ENCODE assay signal across 8 cellular contexts in genomic region chr17:61551255-61551742, GRCh38. TPM values are rescaled to one million over a fixed set of nuclear protein-coding genes. Genes with fewer than 3 reads are reported as not detected.
DNase-seq lines count a peak whose midpoint lies in the region; ATAC-seq and TF ChIP-seq lines count a peak whose summit lies in the region.

No MANE protein-coding gene starts in this region.

- TF ChIP-seq CTCF in thoracic aorta (IDR thresholded peaks at IDR 0.05) = peak; percentile 60

- DNase-seq in Daoy (ENCODE audit: low read depth) = peak; percentile 30
- DNase-seq in KBM-7 = peak; percentile 70
- peak; percentile 60 for DNase-seq in SW480 (ENCODE audit: low spot score)
- DNase-seq in germinal center (ENCODE audit: low spot score) = peak; percentile 26
- DNase-seq in thoracic aorta (ENCODE audit: low spot score) = no peak
- no peak for DNase-seq in stimulated activated CD4-positive, alpha-beta T cell treated with anti-CD3 and anti-CD28 coated beads, Interleukin-2, amount 100 ng/mL, for 24 hours
- no peak for DNase-seq in stimulated activated CD4-positive, alpha-beta T cell treated with anti-CD3 and anti-CD28 coated beads, Interleukin-2, amount 100 ng/mL, for 48 hours

- in situ Hi-C loops in KBM-7 (cut with MboI; ENCODE audit: low pct_unique_long_range_greater_than_20kb, low sequenced_read_pairs) = loop anchor here (25.0 kb wide), 2 partner anchors 139 to 589 kb away; no protein-coding TSS in a partner anchor

- no peaks in the 10 kb centered on the region for H3K9me3 ChIP-seq in thoracic aorta

- no peak overlapping the region for H3K4me3 ChIP-seq in thoracic aorta

- H3K4me1 ChIP-seq in thoracic aorta (ENCODE audit: control insufficient read depth in 1 of 2, low read depth in 2 of 2) = no peaks in the 10 kb centered on the region

- ATAC-seq in thoracic aorta (ENCODE audit: insufficient number of reproducible peaks, low FRiP score, low read depth) (no peak), HG03159 (IDR thresholded peaks at IDR 0.05; ENCODE audit: unreplicated experiment) (no peak)

- H3K36me3 ChIP-seq in thoracic aorta = no peaks in the 10 kb centered on the region

- H3K27ac ChIP-seq in thoracic aorta = no peak overlapping the region

- H3K27me3 ChIP-seq in thoracic aorta (replicated peaks; ENCODE audit: insufficient read depth) = no peaks in the 10 kb centered on the region

RNA-seq across cellular contexts. Expression of gene NACA2, which starts 39.7 kb away (rescaled TPM):
- total RNA-seq in Daoy (2014; rRNA removed; shearing (Covaris generic)) = not detected in 2 replicates
- not detected for total RNA-seq in thoracic aorta

Comparison
In these comparisons a context has a peak if more than half of its experiments do, and no peak if none do; other contexts are left out.
1. DNase-seq: peak in Daoy (single experiment), KBM-7 (single experiment), SW480 (single experiment) and germinal center (single experiment); none in thoracic aorta (single experiment), stimulated activated CD4-positive, alpha-beta T cell treated with anti-CD3 and anti-CD28 coated beads, Interleukin-2, amount 100 ng/mL, for 24 hours (0 of 2) and stimulated activated CD4-positive, alpha-beta T cell treated with anti-CD3 and anti-CD28 coated beads, Interleukin-2, amount 100 ng/mL, for 48 hours (0 of 2).